8 cellular contexts compared by ENCODE assay signal in genomic region chr3:152835311-152836102, GRCh38. TPM values are rescaled to one million over a fixed set of nuclear protein-coding genes. Genes with fewer than 3 reads are reported as not detected.
DNase-seq lines count a peak whose midpoint lies in the region; ATAC-seq, FAIRE-seq and TF ChIP-seq lines count a peak whose summit lies in the region.

No MANE protein-coding gene starts in this region.

- no peaks in the 10 kb centered on the region for H3K27me3 ChIP-seq in neuron (ENCODE audit: insufficient read depth, low read length)

- ATAC-seq in activated CD8-positive, alpha-beta T cell treated with anti-CD3 and anti-CD28 coated beads for 36 hours, result peak; percentile 60

- peaks cover 32% of the 10 kb centered on the region for H3K27me3 Mint-ChIP-seq in activated CD8-positive, alpha-beta T cell treated with anti-CD3 and anti-CD28 coated beads for 36 hours

- no peaks in the 10 kb centered on the region for H3K36me3 Mint-ChIP-seq in activated CD8-positive, alpha-beta T cell treated with anti-CD3 and anti-CD28 coated beads for 36 hours (ENCODE audit: low read depth)

- H3K9me3 ChIP-seq in neuron (ENCODE audit: low read length), result no peaks in the 10 kb centered on the region

- no peaks in the 10 kb centered on the region for H3K4me1 ChIP-seq in neuron (ENCODE audit: insufficient read depth, low read length)

- peak overlapping the region; percentile 54 for H3K4me3 ChIP-seq in neuron (ENCODE audit: low read length)

- DNase-seq in activated CD4-positive, alpha-beta T cell treated with anti-CD3 and anti-CD28 coated beads for 48 hours, result peak; percentile 49
- no peak for DNase-seq in activated CD4-positive, alpha-beta T cell treated with anti-CD3 and anti-CD28 coated beads for 4 hours
- DNase-seq in GOT3 (lab: John Stamatoyannopoulos, UW) (peak; percentile 6), LHCN-M2 (ENCODE audit: low read depth) (peak; percentile 13), frontal cortex (ENCODE audit: low spot score in 2 of 2) (peak; percentile 34 to 50), COLO668 (lab: John Stamatoyannopoulos, UW; ENCODE audit: unreplicated experiment) (no peak)
- DNase-seq in activated CD8-positive, alpha-beta T cell treated with anti-CD3 and anti-CD28 coated beads for 36 hours, result peak; percentile 61

- H3K4me1 Mint-ChIP-seq in activated CD8-positive, alpha-beta T cell treated with anti-CD3 and anti-CD28 coated beads for 36 hours (ENCODE audit: low read depth), result peaks cover 5% of the 10 kb centered on the region

- intact Hi-C loops in activated CD8-positive, alpha-beta T cell treated with anti-CD3 and anti-CD28 coated beads for 36 hours (cut with micrococcal nuclease), result no loop called here

- no peaks in the 10 kb centered on the region for H3K36me3 ChIP-seq in neuron (ENCODE audit: insufficient read depth, low read length)

- H3K27ac Mint-ChIP-seq in activated CD8-positive, alpha-beta T cell treated with anti-CD3 and anti-CD28 coated beads for 36 hours, result peak overlapping the region; percentile 83

- CTCF ChIA-PET in activated CD8-positive, alpha-beta T cell treated with anti-CD3 and anti-CD28 coated beads for 36 hours (lab: Charles Lee), result interaction anchor here (1.2 to 1.5 kb wide), 2 partner anchors 13 to 41 kb away, joined by 3 to 5 read pairs; no protein-coding TSS in a partner anchor

- H3K4me3 Mint-ChIP-seq in activated CD8-positive, alpha-beta T cell treated with anti-CD3 and anti-CD28 coated beads for 36 hours, result peak overlapping the region; percentile 82

- no peak for TF ChIP-seq CTCF in activated CD8-positive, alpha-beta T cell treated with anti-CD3 and anti-CD28 coated beads for 36 hours (IDR thresholded peaks at IDR 0.05)

- no peaks in the 10 kb centered on the region for H3K9me3 Mint-ChIP-seq in activated CD8-positive, alpha-beta T cell treated with anti-CD3 and anti-CD28 coated beads for 36 hours

- POLR2A ChIA-PET in activated CD8-positive, alpha-beta T cell treated with anti-CD3 and anti-CD28 coated beads for 36 hours (lab: Charles Lee), result no interaction called here

- no peak for FAIRE-seq in frontal cortex (lab: Jason Lieb, UNC)

- peak overlapping the region; percentile 95 for H2AFZ ChIP-seq in neuron (ENCODE audit: low read depth, low read length)

RNA-seq across cellular contexts. Expression of gene P2RY1, which starts 0.6 kb away (rescaled TPM):
- not detected in 2 replicates for total RNA-seq in LHCN-M2 (2014; rRNA removed)
- polyA plus RNA-seq in LHCN-M2 (2012), result 0.01 TPM
- total RNA-seq in activated CD8-positive, alpha-beta T cell treated with anti-CD3 and anti-CD28 coated beads for 36 hours, result 1 to 10 TPM; 1.7 to 1.8 TPM
- total RNA-seq in frontal cortex, result 33.8 TPM

Comparison
In these comparisons a context has a peak if more than half of its experiments do, and no peak if none do; other contexts are left out.
1. DNase-seq: peak in activated CD4-positive, alpha-beta T cell treated with anti-CD3 and anti-CD28 coated beads for 48 hours (single experiment), GOT3 (single experiment), LHCN-M2 (single experiment), activated CD8-positive, alpha-beta T cell treated with anti-CD3 and anti-CD28 coated beads for 36 hours (single experiment) and frontal cortex (2 of 2); none in activated CD4-positive, alpha-beta T cell treated with anti-CD3 and anti-CD28 coated beads for 4 hours (0 of 2) and COLO668 (single experiment).
2. RNA of gene P2RY1, which starts 0.6 kb away (total RNA-seq): 33.8 TPM in frontal cortex (single experiment); 1.7 to 1.8 TPM in activated CD8-positive, alpha-beta T cell treated with anti-CD3 and anti-CD28 coated beads for 36 hours and not detected in LHCN-M2; every median in the first group is over 10 times any median in the second.